ENCODE assay signal across 8 cellular contexts in the genomic region with DNA sequence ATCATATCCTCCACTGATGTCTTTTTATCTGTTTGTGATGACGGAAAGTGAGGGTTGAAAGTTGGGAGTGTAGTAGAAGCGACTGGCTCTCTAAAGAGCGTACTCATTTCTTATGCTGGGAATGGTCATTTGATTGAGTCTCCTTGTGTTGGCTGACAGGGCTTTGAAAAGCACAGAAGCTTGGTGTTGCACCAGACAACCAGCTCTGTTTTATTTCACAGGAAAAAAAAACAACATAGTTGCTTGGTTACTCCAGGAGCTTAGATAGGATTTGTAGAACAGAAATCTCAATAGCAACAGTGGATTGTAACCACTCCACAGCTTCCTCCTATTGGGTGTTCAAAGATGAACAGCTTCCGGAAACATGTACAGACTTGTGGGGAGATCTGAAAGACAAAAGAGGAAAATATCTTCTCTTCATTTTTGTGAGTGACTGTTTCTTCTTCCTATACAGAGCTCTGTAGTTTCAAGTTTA. TPM values are rescaled to one million over a fixed set of nuclear protein-coding genes. Genes with fewer than 3 reads are reported as not detected.
DNase-seq lines count a peak whose midpoint lies in the region; ATAC-seq and TF ChIP-seq lines count a peak whose summit lies in the region.

No MANE protein-coding gene starts in this region.

- H3K27ac Mint-ChIP-seq in osteocyte (ENCODE audit: unreplicated experiment): peak overlapping the region; percentile 99

- intact Hi-C loops in Right ventricle myocardium inferior (cut with DNase I): no loop called here
- intact Hi-C loops in cardiac septum (cut with DNase I): no loop called here
- intact Hi-C loops in left colon (cut with DNase I, micrococcal nuclease): no loop called here

- no peak for TF ChIP-seq CTCF in osteocyte (IDR thresholded peaks at IDR 0.05)

- peaks cover 4% of the 10 kb centered on the region for H3K36me3 Mint-ChIP-seq in osteocyte (ENCODE audit: unreplicated experiment)

- DNase-seq in Right ventricle myocardium inferior (ENCODE audit: missing footprints) (no peak), cardiac septum (ENCODE audit: low spot score) (no peak), T-helper 2 cell (peak in 3 of 5 experiments; percentile 21 to 83 (median 72)), fibroblast of gingiva (ENCODE audit: low read depth) (peak; percentile 65), osteocyte (ENCODE audit: extremely low spot score, unreplicated experiment) (no peak), left colon (no peak)

- ATAC-seq in Right ventricle myocardium inferior (peak; percentile 6), HG03442 (IDR thresholded peaks at IDR 0.05; ENCODE audit: unreplicated experiment) (no peak), left colon (no peak), HG03565 (IDR thresholded peaks at IDR 0.05; ENCODE audit: unreplicated experiment) (no peak)

- H3K4me3 Mint-ChIP-seq in osteocyte (ENCODE audit: unreplicated experiment): peak overlapping the region; percentile 94

- H3K4me1 Mint-ChIP-seq in osteocyte (ENCODE audit: unreplicated experiment): peaks cover 45% of the 10 kb centered on the region

- H3K27me3 Mint-ChIP-seq in osteocyte (ENCODE audit: unreplicated experiment): no peaks in the 10 kb centered on the region

- H3K9me3 Mint-ChIP-seq in osteocyte (ENCODE audit: unreplicated experiment): no peaks in the 10 kb centered on the region

RNA-seq across cellular contexts. Expression of gene RBM14, which starts 2.7 kb away (rescaled TPM):
- total RNA-seq in Right ventricle myocardium inferior: 30.1 TPM
- 35.2 TPM for total RNA-seq in cardiac septum
- 59.2 and 62.6 TPM in 2 replicates for total RNA-seq in osteocyte
- total RNA-seq in left colon: 10 to 100 TPM; 45.3 to 48.9 TPM

RNA-seq across cellular contexts. Expression of gene RBM4, which starts 19.4 kb away (rescaled TPM):
- 72.1 TPM for total RNA-seq in Right ventricle myocardium inferior
- total RNA-seq in cardiac septum: 60.1 TPM
- total RNA-seq in osteocyte: 158 and 167 TPM in 2 replicates
- 10 to 100 TPM; 90.7 to 92.9 TPM for total RNA-seq in left colon

RNA-seq across cellular contexts. Expression of gene CCS, which starts 26.1 kb away (rescaled TPM):
- 23.5 TPM for total RNA-seq in Right ventricle myocardium inferior
- 21.9 TPM for total RNA-seq in cardiac septum
- total RNA-seq in osteocyte: 42.1 and 46.8 TPM in 2 replicates
- total RNA-seq in left colon: 10 to 100 TPM; 38.5 to 38.6 TPM

RNA-seq across cellular contexts. Expression of gene CCDC87, which starts 26.3 kb away (rescaled TPM):
- total RNA-seq in Right ventricle myocardium inferior (0.27 TPM), cardiac septum (0.43 TPM), osteocyte (0.19 and 0.39 TPM in 2 replicates), left colon (under 1 TPM; 0.22 to 0.46 TPM)

RNA-seq across cellular contexts. Expression of gene CTSF, which starts 50.7 kb away (rescaled TPM):
- total RNA-seq in Right ventricle myocardium inferior (51.0 TPM), cardiac septum (57.6 TPM), osteocyte (not detected in 2 replicates), left colon (10 to 100 TPM in 1 of 2 donors, 1 to 10 TPM in 1; 5.6 to 20.4 TPM)

Comparison
In these comparisons a context has a peak if more than half of its experiments do, and no peak if none do; other contexts are left out.
1. DNase-seq: peak in T-helper 2 cell (3 of 5) and fibroblast of gingiva (single experiment); none in Right ventricle myocardium inferior (single experiment), cardiac septum (single experiment), osteocyte (single experiment) and left colon (0 of 2).